In genomic region chr20:34985439-34986310, GRCh38 we compare ENCODE assay signal across 1 cellular context.
TF ChIP-seq lines count a peak whose summit lies in the region.

No MANE protein-coding gene starts in this region.

TF ChIP-seq in K562, 482 proteins besides CTCF, POLR2A, EP300 and RAD21:
- no peak for TF ChIP-seq SNRNP70 (optimal IDR thresholded peaks at IDR 0.05; ENCODE audit: low read depth, low read length)
- 0 out of 2 replicates have a peak, but pooled peaks have one; percentile 12 for TF ChIP-seq ZNF764 (CRISPR knock-in tag; IDR thresholded peaks at IDR 0.05; ENCODE audit: low read depth)
- TF ChIP-seq POLR2G (IDR thresholded peaks at IDR 0.05; ENCODE audit: low read depth, low read length) = peak; percentile 77
- no peak for TF ChIP-seq HNRNPL (IDR thresholded peaks at IDR 0.05; ENCODE audit: low read depth, low read length)
- TF ChIP-seq ETS1 (conservative IDR thresholded peaks at IDR 0.05; ENCODE audit: control insufficient read depth, low read depth, low read length) = no peak
- peak; percentile 59; the same call in 1 of the 2 replicates for TF ChIP-seq TARDBP (IDR thresholded peaks at IDR 0.05)
